1 cellular context compared by ENCODE assay signal in the genomic region with DNA sequence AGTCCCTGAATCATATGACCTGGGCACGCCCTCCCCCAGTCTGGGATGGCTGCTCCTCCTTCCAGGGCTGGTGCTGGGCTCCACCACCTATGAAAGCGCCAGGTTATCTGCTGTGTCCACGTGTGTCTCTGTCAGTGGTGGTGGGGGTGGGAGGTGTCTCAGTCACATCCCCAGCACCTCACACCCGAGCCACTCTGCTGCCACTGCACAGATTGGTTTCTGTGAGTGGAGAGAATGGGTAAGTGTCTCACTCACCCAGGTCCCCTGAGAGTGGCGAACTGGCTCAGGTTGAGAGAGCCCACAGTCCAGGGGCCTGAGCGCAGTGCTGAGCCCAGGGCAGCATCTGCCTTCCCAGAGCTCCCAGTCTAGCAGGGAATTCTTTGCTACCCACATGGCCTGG.
TF ChIP-seq lines count a peak whose summit lies in the region.

No MANE protein-coding gene starts in this region.

TF ChIP-seq in HepG2, 621 proteins besides CTCF, POLR2A, EP300 and RAD21 (continued from another document):
- TF ChIP-seq, protein P1, sequence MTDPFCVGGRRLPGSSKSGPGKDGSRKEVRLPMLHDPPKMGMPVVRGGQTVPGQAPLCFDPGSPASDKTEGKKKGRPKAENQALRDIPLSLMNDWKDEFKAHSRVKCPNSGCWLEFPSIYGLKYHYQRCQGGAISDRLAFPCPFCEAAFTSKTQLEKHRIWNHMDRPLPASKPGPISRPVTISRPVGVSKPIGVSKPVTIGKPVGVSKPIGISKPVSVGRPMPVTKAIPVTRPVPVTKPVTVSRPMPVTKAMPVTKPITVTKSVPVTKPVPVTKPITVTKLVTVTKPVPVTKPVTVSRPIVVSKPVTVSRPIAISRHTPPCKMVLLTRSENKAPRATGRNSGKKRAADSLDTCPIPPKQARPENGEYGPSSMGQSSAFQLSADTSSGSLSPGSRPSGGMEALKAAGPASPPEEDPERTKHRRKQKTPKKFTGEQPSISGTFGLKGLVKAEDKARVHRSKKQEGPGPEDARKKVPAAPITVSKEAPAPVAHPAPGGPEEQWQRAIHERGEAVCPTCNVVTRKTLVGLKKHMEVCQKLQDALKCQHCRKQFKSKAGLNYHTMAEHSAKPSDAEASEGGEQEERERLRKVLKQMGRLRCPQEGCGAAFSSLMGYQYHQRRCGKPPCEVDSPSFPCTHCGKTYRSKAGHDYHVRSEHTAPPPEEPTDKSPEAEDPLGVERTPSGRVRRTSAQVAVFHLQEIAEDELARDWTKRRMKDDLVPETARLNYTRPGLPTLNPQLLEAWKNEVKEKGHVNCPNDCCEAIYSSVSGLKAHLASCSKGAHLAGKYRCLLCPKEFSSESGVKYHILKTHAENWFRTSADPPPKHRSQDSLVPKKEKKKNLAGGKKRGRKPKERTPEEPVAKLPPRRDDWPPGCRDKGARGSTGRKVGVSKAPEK (CRISPR knock-in tag; IDR thresholded peaks at IDR 0.05; ENCODE audit: borderline replicate concordance) = no peak
- no peak for TF ChIP-seq ZNF619 (CRISPR knock-in tag; IDR thresholded peaks at IDR 0.05)
- no peak for TF ChIP-seq ZFP36L1 (CRISPR knock-in tag; IDR thresholded peaks at IDR 0.05)
